ENCODE assay signal across 11 cellular contexts in the genomic region with DNA sequence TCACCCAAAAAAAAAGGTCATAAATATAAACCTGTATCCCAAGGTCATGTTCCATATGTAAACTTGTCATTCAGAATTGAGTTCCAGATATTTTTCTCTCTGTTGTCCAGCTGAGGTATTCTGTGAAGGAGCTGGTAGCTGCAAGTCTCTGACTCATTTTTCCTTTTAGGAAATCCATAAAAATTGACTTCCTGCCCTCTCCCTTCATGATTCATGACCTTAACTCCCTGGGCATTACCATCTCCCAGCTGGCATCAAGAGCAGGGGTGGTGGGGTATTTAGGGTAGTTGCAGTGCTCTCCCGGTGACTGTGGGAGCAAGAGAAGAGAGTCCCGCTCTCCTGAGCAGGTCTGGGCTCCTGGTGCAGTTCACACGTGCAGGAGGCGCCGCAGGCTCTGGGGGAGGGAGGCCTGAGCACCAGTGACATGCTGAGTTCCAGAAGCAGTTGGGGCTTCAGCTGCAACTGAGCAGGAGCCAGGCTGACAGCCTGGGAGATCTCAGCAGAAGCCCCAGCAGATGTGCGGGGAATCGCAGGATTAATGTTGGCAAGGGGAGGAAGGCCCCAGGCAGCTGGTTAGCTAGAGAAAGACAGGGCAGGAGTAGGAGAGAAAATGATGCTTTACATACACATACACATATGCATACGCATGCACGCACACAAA.
A peak's percentile ranks its signal among the peaks of the same experiment; 100 is the strongest.
DNase-seq lines count a peak whose midpoint lies in the region; ATAC-seq and TF ChIP-seq lines count a peak whose summit lies in the region.
"Had no signal": no experiment of that assay in that cellular context is flagged by ENCODE, and none has a peak within 500 bp of the region (broad histone marks: within the 10 kb centered on the region; RNA-seq: fewer than 3 reads in every experiment).

No MANE protein-coding gene starts in this region.

- H3F3A ChIP-seq in smooth muscle cell (ENCODE audit: low read depth) = no peaks in the 10 kb centered on the region

- WGBS in smooth muscle cell (ENCODE audit: low lambda C conversion rate) = 66% methylated on average over 9 of the region's 9 CpGs

- H3K4me1 Mint-ChIP-seq in activated naive CD4-positive, alpha-beta T cell treated with anti-CD3 and anti-CD28 coated beads, Interleukin-2, amount 50 U/mL, for 24 hours = peaks cover 6% of the 10 kb centered on the region
- H3K4me1 Mint-ChIP-seq in stimulated activated effector memory CD8-positive, alpha-beta T cell treated with anti-CD3 and anti-CD28 coated beads, Interleukin-12 subunit alpha, Interleukin-12 subunit beta, amount 100 ng/mL, for 72 hours = peaks cover 15% of the 10 kb centered on the region

- H3K4me3 ChIP-seq in smooth muscle cell = no peak overlapping the region
- H3K4me3 ChIP-seq: PC-9 had no signal

- peaks cover 6% of the 10 kb centered on the region for H4K20me1 ChIP-seq in smooth muscle cell (ENCODE audit: low read depth)

- H3K36me3 ChIP-seq in smooth muscle cell (ENCODE audit: low read depth) = no peaks in the 10 kb centered on the region

- no peaks in the 10 kb centered on the region for H3K27me3 Mint-ChIP-seq in activated naive CD4-positive, alpha-beta T cell treated with anti-CD3 and anti-CD28 coated beads, Interleukin-2, amount 50 U/mL, for 24 hours

- no peak overlapping the region for H3K9ac ChIP-seq in smooth muscle cell (ENCODE audit: low read depth)

- H3K4me3 Mint-ChIP-seq in activated naive CD4-positive, alpha-beta T cell treated with anti-CD3 and anti-CD28 coated beads, Interleukin-2, amount 50 U/mL, for 24 hours = no peak overlapping the region
- no peak overlapping the region for H3K4me3 Mint-ChIP-seq in stimulated activated effector memory CD8-positive, alpha-beta T cell treated with anti-CD3 and anti-CD28 coated beads, Interleukin-12 subunit alpha, Interleukin-12 subunit beta, amount 100 ng/mL, for 72 hours
- H3K4me3 Mint-ChIP-seq: activated T-cell treated with anti-CD3 and anti-CD28 coated beads, Interleukin-2, amount 50 U/mL, for 72 hours had no signal

- H3K79me2 ChIP-seq in smooth muscle cell (ENCODE audit: low read depth) = no peaks in the 10 kb centered on the region

- H3K27ac Mint-ChIP-seq in activated naive CD4-positive, alpha-beta T cell treated with anti-CD3 and anti-CD28 coated beads, Interleukin-2, amount 50 U/mL, for 24 hours = peak overlapping the region; percentile 30
- no peak overlapping the region for H3K27ac Mint-ChIP-seq in stimulated activated effector memory CD8-positive, alpha-beta T cell treated with anti-CD3 and anti-CD28 coated beads, Interleukin-12 subunit alpha, Interleukin-12 subunit beta, amount 100 ng/mL, for 72 hours
- H3K27ac Mint-ChIP-seq: activated T-cell treated with anti-CD3 and anti-CD28 coated beads, Interleukin-2, amount 50 U/mL, for 72 hours had no signal

- H3K4me1 ChIP-seq in smooth muscle cell (ENCODE audit: low read depth) = no peaks in the 10 kb centered on the region

- no peaks in the 10 kb centered on the region for H3K27me3 ChIP-seq in smooth muscle cell (ENCODE audit: low read depth)

- H3K36me3 Mint-ChIP-seq in activated naive CD4-positive, alpha-beta T cell treated with anti-CD3 and anti-CD28 coated beads, Interleukin-2, amount 50 U/mL, for 24 hours = peaks cover 9% of the 10 kb centered on the region
- H3K36me3 Mint-ChIP-seq in stimulated activated effector memory CD8-positive, alpha-beta T cell treated with anti-CD3 and anti-CD28 coated beads, Interleukin-12 subunit alpha, Interleukin-12 subunit beta, amount 100 ng/mL, for 72 hours = peaks cover 35% of the 10 kb centered on the region

- DNase-seq in activated naive CD4-positive, alpha-beta T cell (lab: John Stamatoyannopoulos, UW) = no peak
- DNase-seq in RKO (ENCODE audit: low spot score) (peak; percentile 22), fibroblast of peridontal ligament (ENCODE audit: extremely low read depth) (peak; percentile 45), smooth muscle cell (lab: John Stamatoyannopoulos, UW; ENCODE audit: unreplicated experiment) (peak; percentile 5), GM10266 (ENCODE audit: extremely low spot score) (no peak)
- no peak for DNase-seq in stimulated activated effector memory CD8-positive, alpha-beta T cell treated with anti-CD3 and anti-CD28 coated beads, Interleukin-12 subunit alpha, Interleukin-12 subunit beta, amount 100 ng/mL, for 72 hours (ENCODE audit: low spot score in 2 of 2)
- DNase-seq: activated T-cell treated with anti-CD3 and anti-CD28 coated beads, Interleukin-2, amount 50 U/mL, for 72 hours; PC-9 had no signal

- ATAC-seq in HG02678 (IDR thresholded peaks at IDR 0.05; ENCODE audit: unreplicated experiment) = no peak
- no peak for ATAC-seq in stimulated activated effector memory CD8-positive, alpha-beta T cell treated with anti-CD3 and anti-CD28 coated beads, Interleukin-12 subunit alpha, Interleukin-12 subunit beta, amount 100 ng/mL, for 72 hours
- ATAC-seq: activated T-cell treated with anti-CD3 and anti-CD28 coated beads, Interleukin-2, amount 50 U/mL, for 72 hours; HCT116 had no signal

- peak overlapping the region; percentile 62 for H3K4me2 ChIP-seq in smooth muscle cell
- H3K4me2 ChIP-seq: PC-9 had no signal

- no peak for TF ChIP-seq CTCF in smooth muscle cell (IDR thresholded peaks at IDR 0.05; ENCODE audit: borderline replicate concordance, insufficient read depth, poor library complexity, severe bottlenecking)
- TF ChIP-seq CTCF in GM10266 (IDR thresholded peaks at IDR 0.05; ENCODE audit: control insufficient read depth, insufficient read depth, low read depth, missing control alignments) = no peak

- H3K9me3 Mint-ChIP-seq in activated naive CD4-positive, alpha-beta T cell treated with anti-CD3 and anti-CD28 coated beads, Interleukin-2, amount 50 U/mL, for 24 hours = no peaks in the 10 kb centered on the region
- no peaks in the 10 kb centered on the region for H3K9me3 Mint-ChIP-seq in stimulated activated effector memory CD8-positive, alpha-beta T cell treated with anti-CD3 and anti-CD28 coated beads, Interleukin-12 subunit alpha, Interleukin-12 subunit beta, amount 100 ng/mL, for 72 hours
- H3K9me3 Mint-ChIP-seq: activated T-cell treated with anti-CD3 and anti-CD28 coated beads, Interleukin-2, amount 50 U/mL, for 72 hours had no signal

- no peak overlapping the region for H3K27ac ChIP-seq in smooth muscle cell (ENCODE audit: low read depth)
- H3K27ac ChIP-seq: PC-9 had no signal

- no peaks in the 10 kb centered on the region for H3K9me3 ChIP-seq in smooth muscle cell (replicated peaks; ENCODE audit: low read depth)

- no peak overlapping the region for H2AFZ ChIP-seq in smooth muscle cell (ENCODE audit: low read depth)
- H2AFZ ChIP-seq: PC-9 had no signal

Comparison
In these comparisons a context has a peak if more than half of its experiments do, and no peak if none do; other contexts are left out.
1. DNase-seq: peak in RKO (single experiment), fibroblast of peridontal ligament (single experiment) and smooth muscle cell (single experiment); none in activated naive CD4-positive, alpha-beta T cell (0 of 4), GM10266 (single experiment) and stimulated activated effector memory CD8-positive, alpha-beta T cell treated with anti-CD3 and anti-CD28 coated beads, Interleukin-12 subunit alpha, Interleukin-12 subunit beta, amount 100 ng/mL, for 72 hours (0 of 2).